8 cellular contexts compared by ENCODE assay signal in the genomic region with DNA sequence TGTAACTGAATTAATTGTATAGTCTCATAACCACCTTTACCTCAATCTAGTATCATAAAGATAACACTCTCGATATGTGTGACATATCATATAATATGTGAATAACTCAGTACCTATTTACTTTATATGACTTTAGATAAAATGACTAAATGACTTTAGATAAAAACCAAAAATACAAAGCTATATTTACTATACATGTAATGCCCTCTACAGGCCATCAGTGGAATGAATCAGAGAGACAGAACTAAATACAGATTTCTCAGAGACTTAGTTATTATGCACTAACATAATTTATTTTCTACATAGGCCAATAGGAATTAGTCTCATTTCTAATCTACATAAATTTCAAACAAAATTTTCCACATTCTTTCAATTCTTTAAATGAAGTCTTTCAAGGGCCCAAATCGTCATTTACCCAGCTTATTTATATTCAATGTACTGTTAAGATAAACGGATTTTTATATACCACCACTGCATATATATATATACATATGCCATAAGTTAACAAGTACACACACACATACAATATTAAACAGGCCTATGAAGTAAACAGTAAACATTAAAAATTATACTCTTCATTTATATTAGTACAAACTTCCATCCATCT.
A peak's percentile ranks its signal among the peaks of the same experiment; 100 is the strongest.
DNase-seq lines count a peak whose midpoint lies in the region; ATAC-seq, FAIRE-seq and TF ChIP-seq lines count a peak whose summit lies in the region.

No MANE protein-coding gene starts in this region.

- H3K4me1 ChIP-seq in Panc1 (ENCODE audit: control insufficient read depth, insufficient read depth, low read length), result no peaks in the 10 kb centered on the region

- BruUV-seq in Panc1 (replicated peaks; lab: Mats Ljungman, UMichigan), result no TSS peak

- FAIRE-seq in A204.1 (lab: Jason Lieb, UNC) (peak; percentile 98), frontal cortex (lab: Jason Lieb, UNC) (peak; percentile 95)

- no peak overlapping the region for H3K27ac Mint-ChIP-seq in activated CD4-positive, alpha-beta memory T cell treated with anti-CD3 and anti-CD28 coated beads for 36 hours

- H3K36me3 ChIP-seq in Panc1 (ENCODE audit: control insufficient read depth, insufficient read depth, low read length), result no peaks in the 10 kb centered on the region

- H3K27me3 ChIP-seq in Panc1 (ENCODE audit: control insufficient read depth, insufficient read depth, low read length), result no peaks in the 10 kb centered on the region

- H3K4me3 Mint-ChIP-seq in activated CD4-positive, alpha-beta memory T cell treated with anti-CD3 and anti-CD28 coated beads for 36 hours, result no peak overlapping the region

- ATAC-seq in Panc1 (no peak), HG03045 (IDR thresholded peaks at IDR 0.05; ENCODE audit: unreplicated experiment) (no peak), GM19467 (IDR thresholded peaks at IDR 0.05; ENCODE audit: unreplicated experiment) (no peak)

- POLR2A ChIA-PET in Panc1 (lab: Charles Lee), result no interaction called here
- POLR2A ChIA-PET in activated CD4-positive, alpha-beta memory T cell treated with anti-CD3 and anti-CD28 coated beads for 36 hours (lab: Charles Lee), result no interaction called here

- H3K27ac ChIP-seq in Panc1 (ENCODE audit: low read length), result no peak overlapping the region

- no peaks in the 10 kb centered on the region for H3K36me3 Mint-ChIP-seq in activated CD4-positive, alpha-beta memory T cell treated with anti-CD3 and anti-CD28 coated beads for 36 hours

- H3K4me3 ChIP-seq in GM12875 (ENCODE audit: low read depth, low read length) (no peak overlapping the region), Panc1 (ENCODE audit: low read depth in 2 of 2, low read length in 2 of 2) (no peak overlapping the region)

- peaks cover 2% of the 10 kb centered on the region for H3K9me3 Mint-ChIP-seq in activated CD4-positive, alpha-beta memory T cell treated with anti-CD3 and anti-CD28 coated beads for 36 hours

- CTCF ChIA-PET in Panc1 (lab: Charles Lee), result interaction anchor here (0.8 to 1.6 kb wide), 3 partner anchors 8 to 682 kb away, joined by 5 to 7 read pairs (median 6); no protein-coding TSS in a partner anchor
- CTCF ChIA-PET in activated CD4-positive, alpha-beta memory T cell treated with anti-CD3 and anti-CD28 coated beads for 36 hours (lab: Charles Lee), result interaction anchor here (1.0 to 1.4 kb wide), 10 partner anchors 8 to 682 kb away, joined by 3 to 7 read pairs (median 4); no protein-coding TSS in a partner anchor

- in situ Hi-C loops in Panc1 (cut with HindIII; ENCODE audit: low pct_unique_long_range_greater_than_20kb, low sequenced_read_pairs), result no loop called here

- DNase-seq in Panc1 (ENCODE audit: low read depth, low spot score) (no peak), frontal cortex (ENCODE audit: low spot score in 2 of 2) (no peak)
- DNase-seq in activated CD4-positive, alpha-beta memory T cell treated with anti-CD3 and anti-CD28 coated beads for 36 hours, result no peak
- no peak for DNase-seq in stimulated activated CD8-positive, alpha-beta memory T cell treated with anti-CD3 and anti-CD28 coated beads, Interleukin-4, amount 100 ng/mL, for 48 hours

- H3K27me3 Mint-ChIP-seq in activated CD4-positive, alpha-beta memory T cell treated with anti-CD3 and anti-CD28 coated beads for 36 hours, result no peaks in the 10 kb centered on the region

- peaks cover 15% of the 10 kb centered on the region for H3K4me1 Mint-ChIP-seq in activated CD4-positive, alpha-beta memory T cell treated with anti-CD3 and anti-CD28 coated beads for 36 hours (ENCODE audit: low read depth)

- intact Hi-C loops in Panc1 (cut with micrococcal nuclease; ENCODE audit: unreplicated experiment), result loop anchor here (10.0 kb wide), 1 partner anchor 259 kb away; no protein-coding TSS in a partner anchor
- intact Hi-C loops in activated CD4-positive, alpha-beta memory T cell treated with anti-CD3 and anti-CD28 coated beads for 36 hours (cut with micrococcal nuclease), result loop anchor here (10.0 kb wide), 1 partner anchor 139 kb away; no protein-coding TSS in a partner anchor

- H3K9me3 ChIP-seq in Panc1 (ENCODE audit: control insufficient read depth, insufficient read depth, low read depth, low read length), result no peaks in the 10 kb centered on the region

- TF ChIP-seq CTCF in GM12875 (IDR thresholded peaks at IDR 0.05; ENCODE audit: borderline replicate concordance, insufficient read depth, low read depth, low read length), result peak; percentile 36; the same call in 1 of the 2 replicates
- peak; percentile 67; the same call in 1 of the 2 replicates for TF ChIP-seq CTCF in Panc1 (IDR thresholded peaks at IDR 0.05)
